ENCODE assay signal across 8 cellular contexts in the genomic region with DNA sequence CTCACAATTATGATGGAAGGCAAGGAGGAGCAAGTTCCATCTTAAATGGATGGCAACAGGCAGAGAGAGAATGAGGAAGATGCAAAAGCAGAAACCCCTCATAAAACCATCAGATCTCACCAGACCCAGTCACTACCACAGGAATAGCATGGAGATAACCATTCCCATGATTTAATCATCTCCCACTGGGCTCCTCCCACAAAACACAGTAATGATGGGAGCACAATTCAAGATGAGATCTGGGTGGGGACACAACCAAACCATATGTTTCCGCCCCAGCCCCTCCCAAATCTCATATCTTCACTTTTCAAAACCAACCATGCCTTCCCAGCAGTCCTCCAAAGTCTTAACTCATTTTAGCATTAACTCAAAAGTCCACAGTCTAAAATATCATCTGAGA.
"Had no signal": no experiment of that assay in that cellular context is flagged by ENCODE, and none has a peak within 500 bp of the region (broad histone marks: within the 10 kb centered on the region; RNA-seq: fewer than 3 reads in every experiment).

No MANE protein-coding gene starts in this region.

- H3K27ac Mint-ChIP-seq: GM23338, H9, HFFc6 had no signal

- DNase-seq: GM23248, GOT3, H7, H9, HCEC 1CT, HFFc6 had no signal

- ATAC-seq: GM23338, HCT116 had no signal

- H3K4me1 Mint-ChIP-seq: GM23338 had no signal

- H3K9me3 Mint-ChIP-seq: GM23338 had no signal

- H3K4me3 Mint-ChIP-seq: GM23338, H9, HFFc6 had no signal
